Comparison of ENCODE assay signal across 32 cellular contexts in the genomic region with DNA sequence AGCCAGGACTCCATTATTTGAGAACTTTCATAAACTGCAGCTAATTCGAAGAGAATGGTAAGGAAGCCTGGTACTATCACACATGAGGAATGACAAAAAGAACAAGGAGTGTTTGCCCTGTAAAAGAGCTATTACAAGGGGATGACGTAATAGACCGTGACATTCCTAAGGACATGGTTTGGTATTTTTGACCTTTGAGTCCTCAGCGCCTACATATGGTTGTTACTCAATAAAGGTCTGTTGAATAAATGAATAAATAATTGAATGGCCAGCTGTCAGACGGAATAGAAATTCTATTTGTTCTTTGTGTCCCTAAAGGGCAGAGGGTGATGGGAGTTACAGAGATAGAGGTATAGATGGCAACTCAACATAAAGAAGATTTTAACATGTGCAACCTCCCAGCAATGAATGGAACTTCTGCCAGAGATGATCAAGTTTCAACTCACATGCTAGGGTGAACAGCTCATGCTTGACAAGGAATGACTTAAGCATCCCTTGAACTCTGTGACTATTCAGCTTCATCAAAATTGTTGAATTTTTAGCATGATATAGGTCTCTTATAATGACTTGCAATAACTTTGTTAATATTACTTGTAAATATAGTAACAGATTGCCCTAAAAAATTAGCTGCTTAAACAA.
DNase-seq lines count a peak whose midpoint lies in the region; ATAC-seq, FAIRE-seq and TF ChIP-seq lines count a peak whose summit lies in the region.
"Had no signal": no experiment of that assay in that cellular context is flagged by ENCODE, and none has a peak within 500 bp of the region (broad histone marks: within the 10 kb centered on the region; RNA-seq: fewer than 3 reads in every experiment).

No MANE protein-coding gene starts in this region.

- H2AFZ ChIP-seq in HepG2 (ENCODE audit: low read length) = no peak overlapping the region
- H2AFZ ChIP-seq: PC-9 had no signal

- FAIRE-seq in HepG2 (lab: Jason Lieb, UNC) = no peak
- FAIRE-seq: D721Med, frontal cortex, GM12891 had no signal

- H4K20me1 ChIP-seq in HepG2 (ENCODE audit: insufficient read depth, low read length) = no peaks in the 10 kb centered on the region

- POLR2A ChIA-PET in HepG2 (lab: Yijun Ruan, JAX) = no interaction called here

- no peak for TF ChIP-seq EP300 in HepG2 (IDR thresholded peaks at IDR 0.05; ENCODE audit: low read depth in 2 of 2, low read length in 2 of 2)
- no peak for TF ChIP-seq EP300 in HepG2 (CRISPR knock-in tag; IDR thresholded peaks at IDR 0.05; ENCODE audit: borderline replicate concordance)

- H3K4me3 ChIP-seq in adipocyte (ENCODE audit: low read length) (no peak overlapping the region), HepG2 (replicated peaks in 1 of 3; ENCODE audit: insufficient read depth in 1 of 3, low read depth in 2 of 3, low read length in 3 of 3) (no peak overlapping the region)
- H3K4me3 ChIP-seq: heart right ventricle, PC-9, prostate gland, sigmoid colon had no signal

- intact Hi-C loops in HepG2 (cut with micrococcal nuclease; ENCODE audit: unreplicated experiment) = no loop called here

- H3K79me2 ChIP-seq in HepG2 (ENCODE audit: insufficient read depth, low read length) = no peaks in the 10 kb centered on the region

- TF ChIP-seq POLR2A in HepG2 (IDR thresholded peaks at IDR 0.05; ENCODE audit: insufficient read depth in 1 of 2, low read depth in 2 of 2, low read length in 2 of 2) = no peak

- H3K9me3 ChIP-seq in adipocyte (ENCODE audit: control insufficient read depth, low read length) = peaks cover 3% of the 10 kb centered on the region
- H3K9me3 ChIP-seq in HepG2 (ENCODE audit: low read length) = no peaks in the 10 kb centered on the region
- H3K9me3 ChIP-seq: prostate gland, sigmoid colon had no signal

- H3K4me1 ChIP-seq in adipocyte (ENCODE audit: control insufficient read depth, insufficient read depth, low read length) (no peaks in the 10 kb centered on the region), HepG2 (ENCODE audit: insufficient read depth, low read length) (no peaks in the 10 kb centered on the region)
- H3K4me1 ChIP-seq: heart right ventricle, prostate gland, sigmoid colon had no signal

- no TSS peak for BruUV-seq in HepG2 (replicated peaks; lab: Mats Ljungman, UMichigan)

- no peak overlapping the region for H3K9ac ChIP-seq in adipocyte (ENCODE audit: low read length)
- H3K9ac ChIP-seq in HepG2 (ENCODE audit: insufficient read depth, low read depth, low read length) = no peak overlapping the region

- no peak overlapping the region for H3K27ac ChIP-seq in HepG2 (ENCODE audit: extremely low read length, insufficient read depth, low read length)
- H3K27ac ChIP-seq: heart right ventricle, prostate gland, sigmoid colon had no signal

- H3K27me3 ChIP-seq in adipocyte (replicated peaks; ENCODE audit: control insufficient read depth, insufficient read depth, low read length) (no peaks in the 10 kb centered on the region), HepG2 (ENCODE audit: control insufficient read depth in 1 of 2, insufficient read depth in 2 of 2, low read length in 2 of 2) (no peaks in the 10 kb centered on the region)
- H3K27me3 ChIP-seq: heart right ventricle, sigmoid colon had no signal

- ATAC-seq in HepG2 (no peak), HG03378 (IDR thresholded peaks at IDR 0.05; ENCODE audit: unreplicated experiment) (no peak), GM21529 (IDR thresholded peaks at IDR 0.05; ENCODE audit: unreplicated experiment) (no peak), HG03095 (IDR thresholded peaks at IDR 0.05; ENCODE audit: unreplicated experiment) (no peak)
- ATAC-seq: heart right ventricle, natural killer cell had no signal

- no peak for TF ChIP-seq RAD21 in HepG2 (CRISPR knock-in tag; IDR thresholded peaks at IDR 0.05)

- H3K4me2 ChIP-seq in HepG2 (ENCODE audit: low read depth, low read length) = no peak overlapping the region

- WGBS in HepG2 (ENCODE audit: low lambda C conversion rate) = 2% methylated on average over 5 of the region's 5 CpGs

- TF ChIP-seq CTCF in HepG2 (CRISPR knock-in tag; IDR thresholded peaks at IDR 0.05) = no peak

- H3K36me3 ChIP-seq in adipocyte (ENCODE audit: control insufficient read depth, insufficient read depth, low read length, severe bottlenecking) = no peaks in the 10 kb centered on the region
- H3K36me3 ChIP-seq in HepG2 (replicated peaks in 1 of 2; ENCODE audit: control insufficient read depth in 1 of 2, insufficient read depth in 2 of 2, low read length in 2 of 2) = no peaks in the 10 kb centered on the region
- H3K36me3 ChIP-seq: heart right ventricle, prostate gland, sigmoid colon had no signal

- CTCF ChIA-PET in HepG2 (lab: Yijun Ruan, JAX; ENCODE audit: low intra/inter-chr PET ratio, low total read pairs) = no interaction called here

- in situ Hi-C loops in HepG2 (cut with HindIII; ENCODE audit: extremely low pct_ligation_motif_present, low pct_unique_long_range_greater_than_20kb) = no loop called here

- DNase-seq in DMS53 (lab: John Stamatoyannopoulos, UW) (peak; percentile 5), DMS53 treated with DMSO at 0.1 percent for 48 hours (lab: John Stamatoyannopoulos, UW; ENCODE audit: unreplicated experiment) (no peak), adipocyte (ENCODE audit: low read depth) (peak; percentile 7), HepG2 (ENCODE audit: low spot score) (peak; percentile 2), HK-2 (ENCODE audit: unreplicated experiment) (no peak)
- DNase-seq: 8988T; activated CD4-positive, alpha-beta memory T cell treated with anti-CD3 and anti-CD28 coated beads for 36 hours; activated CD4-positive, CD25-positive, alpha-beta regulatory T cell treated with anti-CD3 and anti-CD28 coated beads, Interleukin-2, amount 50 U/mL, for 72 hours; activated naive CD4-positive, alpha-beta T cell; central memory CD4-positive, alpha-beta T cell; cortex of kidney; effector memory CD4-positive, alpha-beta T cell; heart right ventricle; KG1; natural killer cell; NCI-H1417 treated with DMSO at 0.1 percent for 48 hours; NCI-H2029 treated with DMSO at 0.1 percent for 48 hours; NCI-H226; nucleus accumbens; PC-9; Right ventricle myocardium superior; sigmoid colon; stimulated activated CD4-positive, alpha-beta T cell treated with anti-CD3 and anti-CD28 coated beads, Interleukin-15, amount 100 ng/mL, for 24 hours; stimulated activated CD4-positive, alpha-beta T cell treated with anti-CD3 and anti-CD28 coated beads, Interleukin-4, amount 100 ng/mL, for 4 hours; T-helper 2 cell had no signal

TF ChIP-seq in HepG2, 621 proteins besides CTCF, POLR2A, EP300 and RAD21:
- peak; percentile 81 for TF ChIP-seq CREB1 (IDR thresholded peaks at IDR 0.05)
- TF ChIP-seq CREB1 (CRISPR knock-in tag; IDR thresholded peaks at IDR 0.05) = no peak
- TF ChIP-seq, protein P1, sequence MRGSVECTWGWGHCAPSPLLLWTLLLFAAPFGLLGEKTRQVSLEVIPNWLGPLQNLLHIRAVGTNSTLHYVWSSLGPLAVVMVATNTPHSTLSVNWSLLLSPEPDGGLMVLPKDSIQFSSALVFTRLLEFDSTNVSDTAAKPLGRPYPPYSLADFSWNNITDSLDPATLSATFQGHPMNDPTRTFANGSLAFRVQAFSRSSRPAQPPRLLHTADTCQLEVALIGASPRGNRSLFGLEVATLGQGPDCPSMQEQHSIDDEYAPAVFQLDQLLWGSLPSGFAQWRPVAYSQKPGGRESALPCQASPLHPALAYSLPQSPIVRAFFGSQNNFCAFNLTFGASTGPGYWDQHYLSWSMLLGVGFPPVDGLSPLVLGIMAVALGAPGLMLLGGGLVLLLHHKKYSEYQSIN (CRISPR knock-in tag; IDR thresholded peaks at IDR 0.05; ENCODE audit: borderline replicate concordance) = no peak
- TF ChIP-seq ATF7 (IDR thresholded peaks at IDR 0.05) = peak; percentile 95
- TF ChIP-seq ATF7 (CRISPR knock-in tag; IDR thresholded peaks at IDR 0.05) = no peak
- TF ChIP-seq ZNF260 (CRISPR knock-in tag; IDR thresholded peaks at IDR 0.05; ENCODE audit: borderline replicate concordance, low read depth) = no peak

Comparison
In these comparisons a context has a peak if more than half of its experiments do, and no peak if none do; other contexts are left out.
1. DNase-seq: peak in DMS53 (single experiment), adipocyte (single experiment) and HepG2 (single experiment); none in DMS53 treated with DMSO at 0.1 percent for 48 hours (single experiment) and HK-2 (single experiment).